11 cellular contexts compared by ENCODE assay signal in the genomic region with DNA sequence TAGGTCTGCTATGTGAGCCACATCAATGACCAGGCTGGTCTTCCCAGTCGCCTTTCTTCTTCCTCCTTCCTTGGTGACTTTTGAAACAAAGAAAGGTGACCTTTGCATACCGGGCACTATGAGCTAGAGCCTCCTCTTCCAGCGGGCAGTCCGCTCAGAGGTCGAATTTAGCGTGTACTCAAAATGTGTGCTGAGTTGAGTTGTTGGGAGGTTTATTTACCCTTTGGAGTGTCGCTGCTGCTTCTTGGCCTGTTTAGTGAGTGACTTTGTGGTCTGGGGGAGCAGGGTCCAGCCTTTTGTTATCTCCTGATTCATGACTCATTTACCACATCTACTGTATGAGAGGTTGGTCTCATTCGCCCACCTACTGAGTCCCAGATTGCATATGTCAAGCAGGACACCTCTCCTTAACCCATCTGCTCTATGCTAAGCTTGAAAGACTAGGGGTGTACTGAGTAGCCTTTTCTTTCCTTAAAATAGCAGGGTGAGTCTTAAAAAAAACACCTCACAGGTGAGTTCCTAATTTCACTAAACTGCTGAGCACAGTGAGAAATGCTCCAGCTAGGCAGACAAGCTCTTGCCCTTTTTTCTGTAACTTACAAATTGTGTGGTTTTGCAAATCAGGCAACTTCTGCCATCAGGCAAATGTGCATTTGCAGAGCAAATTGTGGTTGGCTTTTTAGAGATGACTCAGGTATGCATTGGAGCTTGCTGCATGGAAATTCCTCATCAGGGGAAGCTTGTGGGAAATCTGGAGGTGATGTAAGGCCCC. TPM values are rescaled to one million over a fixed set of nuclear protein-coding genes. Genes with fewer than 3 reads are reported as not detected.
A peak's percentile ranks its signal among the peaks of the same experiment; 100 is the strongest.
DNase-seq lines count a peak whose midpoint lies in the region; ATAC-seq and TF ChIP-seq lines count a peak whose summit lies in the region.
"Had no signal": no experiment of that assay in that cellular context is flagged by ENCODE, and none has a peak within 500 bp of the region (broad histone marks: within the 10 kb centered on the region; RNA-seq: fewer than 3 reads in every experiment).

No MANE protein-coding gene starts in this region.

- H3K27me3 ChIP-seq in sigmoid colon: no peaks in the 10 kb centered on the region

- in situ Hi-C loops in astrocyte of the cerebellum (cut with HindIII; ENCODE audit: low sequenced_read_pairs): no loop called here

- CTCF ChIA-PET in Calu3 (lab: Charles Lee): interaction anchor here (0.7 to 1.0 kb wide), 3 partner anchors 11 to 1501 kb away, joined by 3 to 4 read pairs (median 4); no protein-coding TSS in a partner anchor

- H3K4me1 ChIP-seq in sigmoid colon: peaks cover 0 to 14% (median 11%) of the 10 kb centered on the region in 4 donors

- WGBS in sigmoid colon, 2 donors: 80 to 87% methylated on average over 8 of the region's 8 CpGs

- H3K9me3 Mint-ChIP-seq in Calu3 (ENCODE audit: low read depth, unreplicated experiment): no peaks in the 10 kb centered on the region
- H3K9me3 Mint-ChIP-seq: nephron progenitor cell had no signal

- H3K4me1 Mint-ChIP-seq in Calu3 (ENCODE audit: low read depth, unreplicated experiment): peaks cover 43% of the 10 kb centered on the region

- TF ChIP-seq EP300 in sigmoid colon (IDR thresholded peaks at IDR 0.05): no peak

- no TSS peak for BruUV-seq in Calu3 (replicated peaks; lab: Mats Ljungman, UMichigan)

- no peak overlapping the region for H3K27ac ChIP-seq in sigmoid colon

- H3K27ac Mint-ChIP-seq in Calu3 (ENCODE audit: unreplicated experiment): no peak overlapping the region
- H3K27ac Mint-ChIP-seq: nephron progenitor cell had no signal

- TF ChIP-seq POLR2A in sigmoid colon (IDR thresholded peaks at IDR 0.05): no peak

- peaks cover 29% of the 10 kb centered on the region for H3K36me3 Mint-ChIP-seq in Calu3 (ENCODE audit: insufficient read depth, unreplicated experiment)

- TF ChIP-seq CTCF in astrocyte of the cerebellum (IDR thresholded peaks at IDR 0.05; ENCODE audit: low read depth, low read length, missing control alignments): no peak
- TF ChIP-seq CTCF in Calu3 (IDR thresholded peaks at IDR 0.05; ENCODE audit: unreplicated experiment): no peak
- TF ChIP-seq CTCF in sigmoid colon (IDR thresholded peaks at IDR 0.05): no peak

- no peak overlapping the region for H3K4me3 ChIP-seq in astrocyte of the cerebellum (ENCODE audit: low read depth, low read length)
- no peak overlapping the region for H3K4me3 ChIP-seq in sigmoid colon

- no peaks in the 10 kb centered on the region for H3K36me3 ChIP-seq in sigmoid colon

- H3K4me3 Mint-ChIP-seq in Calu3 (ENCODE audit: low read depth, unreplicated experiment): no peak overlapping the region
- H3K4me3 Mint-ChIP-seq: nephron progenitor cell had no signal

- peak; percentile 11 for ATAC-seq in HG03354 (IDR thresholded peaks at IDR 0.05; ENCODE audit: poor library complexity, severe bottlenecking, unreplicated experiment)

- no peaks in the 10 kb centered on the region for H3K9me3 ChIP-seq in sigmoid colon

- H3K27me3 Mint-ChIP-seq in Calu3 (ENCODE audit: unreplicated experiment): no peaks in the 10 kb centered on the region

- peak; percentile 28 for DNase-seq in stimulated activated naive CD4-positive, alpha-beta T cell treated with Interleukin-2 at 50 U/mL for 16 hours (lab: John Stamatoyannopoulos, UW)
- DNase-seq in stimulated activated naive CD4-positive, alpha-beta T cell (lab: John Stamatoyannopoulos, UW): no peak
- DNase-seq in astrocyte of the cerebellum (ENCODE audit: low read depth): peak; percentile 79
- no peak for DNase-seq in Calu3
- no peak for DNase-seq in Ammon's horn (ENCODE audit: low spot score)
- no peak for DNase-seq in sigmoid colon
- DNase-seq in mesenteric fat pad (ENCODE audit: low spot score): no peak
- DNase-seq: DND-41, NCI-H446 treated with DMSO at 0.1 percent for 48 hours, nephron progenitor cell had no signal

- intact Hi-C loops in Calu3 (cut with micrococcal nuclease; ENCODE audit: unreplicated experiment) (no loop called here), sigmoid colon (cut with DNase I) (no loop called here)

RNA-seq across cellular contexts. Expression of gene SIAH2, which starts 3.2 kb away (rescaled TPM):
- total RNA-seq in Calu3 (2022) (30.6 and 33.6 TPM in 2 replicates), sigmoid colon (10 to 100 TPM; 21.2 to 35.0 (median 24.5) TPM), mesenteric fat pad (26.9 TPM)
- 10 to 100 TPM; 12.0 to 19.1 (median 15.0) TPM for polyA plus RNA-seq in sigmoid colon

Comparison
In these comparisons a context has a peak if more than half of its experiments do, and no peak if none do; other contexts are left out.
1. DNase-seq: peak in stimulated activated naive CD4-positive, alpha-beta T cell treated with Interleukin-2 at 50 U/mL for 16 hours (single experiment) and astrocyte of the cerebellum (single experiment); none in stimulated activated naive CD4-positive, alpha-beta T cell (0 of 6), Calu3 (single experiment), Ammon's horn (single experiment), sigmoid colon (single experiment) and mesenteric fat pad (single experiment).